ENCODE assay signal across 7 cellular contexts in genomic region chr6:159271257-159271656, GRCh38.
"Had no signal": no experiment of that assay in that cellular context is flagged by ENCODE, and none has a peak within 500 bp of the region (broad histone marks: within the 10 kb centered on the region; RNA-seq: fewer than 3 reads in every experiment).

No MANE protein-coding gene starts in this region.

- H3K27ac ChIP-seq: HL-60 had no signal

- DNase-seq: IMR-90, KBM-7 had no signal

- ATAC-seq: HepG2, K562 had no signal

- H3K4me3 ChIP-seq: K562 had no signal

- H3K4me1 Mint-ChIP-seq: IgD-negative memory B cell had no signal

- H3K4me3 Mint-ChIP-seq: IgD-negative memory B cell had no signal

- H3K27ac Mint-ChIP-seq: IgD-negative memory B cell had no signal

- FAIRE-seq: HepG2, HTR-8/SVneo, K562 had no signal
